12 cellular contexts compared by ENCODE assay signal in the genomic region with DNA sequence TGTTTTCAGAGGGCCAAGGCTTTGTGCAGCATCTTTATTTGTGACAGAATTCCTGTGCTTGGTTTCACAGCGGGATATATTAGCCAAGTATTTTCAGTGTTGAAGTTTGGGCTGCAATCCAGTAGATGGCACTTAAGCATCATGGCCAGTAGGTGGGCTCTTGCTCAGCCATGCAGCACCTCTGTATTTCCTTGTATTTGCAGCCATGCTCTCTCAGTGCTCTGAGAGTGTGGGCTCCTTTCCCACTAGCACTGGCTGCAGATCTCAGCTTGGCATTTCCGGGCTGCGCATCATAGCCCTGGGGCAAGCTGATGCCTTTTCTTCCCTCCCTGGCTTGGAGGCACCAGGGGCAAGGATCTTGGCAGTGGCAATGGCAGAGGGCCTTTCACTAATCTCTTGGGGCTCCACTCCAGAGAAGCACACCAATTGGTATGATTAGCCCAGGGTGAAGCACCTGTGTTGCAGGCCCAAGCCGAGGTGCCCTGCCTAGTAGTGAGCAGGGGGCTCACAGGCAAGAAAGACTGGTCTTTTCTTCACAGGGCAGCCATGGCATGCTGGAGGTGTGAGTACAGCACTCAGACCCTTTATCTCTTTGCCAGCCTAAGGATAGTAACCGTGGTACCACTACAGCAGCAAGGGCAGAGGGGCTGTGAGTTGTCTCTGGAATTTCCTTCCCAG. TPM values are rescaled to one million over a fixed set of nuclear protein-coding genes. Genes with fewer than 3 reads are reported as not detected.
DNase-seq lines count a peak whose midpoint lies in the region; ATAC-seq and TF ChIP-seq lines count a peak whose summit lies in the region.
"Had no signal": no experiment of that assay in that cellular context is flagged by ENCODE, and none has a peak within 500 bp of the region (broad histone marks: within the 10 kb centered on the region; RNA-seq: fewer than 3 reads in every experiment).

No MANE protein-coding gene starts in this region.

- peak; percentile 45 for ATAC-seq in HG03460 (IDR thresholded peaks at IDR 0.05; ENCODE audit: unreplicated experiment)
- no peak for ATAC-seq in activated CD8-positive, alpha-beta T cell treated with anti-CD3 and anti-CD28 coated beads, Interleukin-2, amount 10 ng/mL, durations not matched to agents 7 days and 5 days
- no peak for ATAC-seq in CD4-positive, alpha-beta T cell (ENCODE audit: poor library complexity)
- no peak for ATAC-seq in HG02938 (IDR thresholded peaks at IDR 0.05; ENCODE audit: unreplicated experiment)
- no peak for ATAC-seq in GM21367 (IDR thresholded peaks at IDR 0.05; ENCODE audit: unreplicated experiment)
- ATAC-seq: activated CD8-positive, alpha-beta memory T cell treated with anti-CD3 and anti-CD28 coated beads, Interleukin-2, amount 10 ng/mL, durations not matched to agents 7 days and 5 days had no signal

- no peak overlapping the region for H3K27ac ChIP-seq in CD4-positive, alpha-beta T cell (ENCODE audit: low read depth, low read length)
- H3K27ac ChIP-seq: Peyer's patch had no signal

- H3K4me3 Mint-ChIP-seq in activated CD8-positive, alpha-beta T cell treated with anti-CD3 and anti-CD28 coated beads, Interleukin-2, amount 10 ng/mL, durations not matched to agents 7 days and 5 days, result no peak overlapping the region
- no peak overlapping the region for H3K4me3 Mint-ChIP-seq in CD4-positive, alpha-beta T cell
- H3K4me3 Mint-ChIP-seq: activated CD8-positive, alpha-beta memory T cell treated with anti-CD3 and anti-CD28 coated beads, Interleukin-2, amount 10 ng/mL, durations not matched to agents 7 days and 5 days had no signal

- POLR2A ChIA-PET in GM10248 (lab: Yijun Ruan, JAX), result no interaction called here
- POLR2A ChIA-PET in activated CD8-positive, alpha-beta T cell treated with anti-CD3 and anti-CD28 coated beads, Interleukin-2, amount 10 ng/mL, durations not matched to agents 7 days and 5 days (lab: Charles Lee), result no interaction called here
- POLR2A ChIA-PET in CD4-positive, alpha-beta T cell (lab: Charles Lee), result no interaction called here

- CTCF ChIA-PET in GM10248 (lab: Yijun Ruan, JAX), result interaction anchor here (1.0 to 2.2 kb wide), 3 partner anchors 11 to 17 kb away, joined by 3 to 11 read pairs (median 5); no protein-coding TSS in a partner anchor
- CTCF ChIA-PET in activated CD8-positive, alpha-beta T cell treated with anti-CD3 and anti-CD28 coated beads, Interleukin-2, amount 10 ng/mL, durations not matched to agents 7 days and 5 days (lab: Charles Lee), result no interaction called here
- CTCF ChIA-PET in CD4-positive, alpha-beta T cell (lab: Charles Lee), result no interaction called here

- H3K27me3 ChIP-seq in CD4-positive, alpha-beta T cell (ENCODE audit: control insufficient read depth, insufficient read depth, low read length), result no peaks in the 10 kb centered on the region
- H3K27me3 ChIP-seq: Peyer's patch had no signal

- peak; percentile 3 for TF ChIP-seq CTCF in GM10248 (IDR thresholded peaks at IDR 0.05; ENCODE audit: control extremely low read depth, extremely low read depth, low read depth, missing control alignments)
- no peak for TF ChIP-seq CTCF in CD4-positive, alpha-beta T cell (IDR thresholded peaks at IDR 0.05)

- DNase-seq in GM10248 (ENCODE audit: extremely low spot score) (no peak), RPMI7951 (ENCODE audit: low read depth) (peak; percentile 71), iPS-NIHi7 (ENCODE audit: extremely low spot score) (peak; percentile 63)
- DNase-seq in activated CD8-positive, alpha-beta T cell treated with anti-CD3 and anti-CD28 coated beads, Interleukin-2, amount 10 ng/mL, durations not matched to agents 7 days and 5 days, result no peak
- DNase-seq in CD4-positive, alpha-beta T cell, result no peak
- DNase-seq: activated CD8-positive, alpha-beta memory T cell treated with anti-CD3 and anti-CD28 coated beads, Interleukin-2, amount 10 ng/mL, durations not matched to agents 7 days and 5 days; occipital lobe had no signal

- H3K9me3 ChIP-seq in CD4-positive, alpha-beta T cell (ENCODE audit: control insufficient read depth, low read length), result no peaks in the 10 kb centered on the region
- H3K9me3 ChIP-seq: Caco-2, Peyer's patch had no signal

- peaks cover 2% of the 10 kb centered on the region for H3K4me1 Mint-ChIP-seq in activated CD8-positive, alpha-beta T cell treated with anti-CD3 and anti-CD28 coated beads, Interleukin-2, amount 10 ng/mL, durations not matched to agents 7 days and 5 days (ENCODE audit: low read depth)
- no peaks in the 10 kb centered on the region for H3K4me1 Mint-ChIP-seq in CD4-positive, alpha-beta T cell (ENCODE audit: low read depth)

- no peak overlapping the region for H3K27ac Mint-ChIP-seq in activated CD8-positive, alpha-beta T cell treated with anti-CD3 and anti-CD28 coated beads, Interleukin-2, amount 10 ng/mL, durations not matched to agents 7 days and 5 days
- no peak overlapping the region for H3K27ac Mint-ChIP-seq in CD4-positive, alpha-beta T cell
- H3K27ac Mint-ChIP-seq: activated CD8-positive, alpha-beta memory T cell treated with anti-CD3 and anti-CD28 coated beads, Interleukin-2, amount 10 ng/mL, durations not matched to agents 7 days and 5 days had no signal

- intact Hi-C loops in CD4-positive, alpha-beta T cell (cut with DNase I, micrococcal nuclease), result no loop called here

- H3K36me3 Mint-ChIP-seq in activated CD8-positive, alpha-beta T cell treated with anti-CD3 and anti-CD28 coated beads, Interleukin-2, amount 10 ng/mL, durations not matched to agents 7 days and 5 days (ENCODE audit: low read depth), result no peaks in the 10 kb centered on the region
- no peaks in the 10 kb centered on the region for H3K36me3 Mint-ChIP-seq in CD4-positive, alpha-beta T cell (ENCODE audit: low read depth)
- H3K36me3 Mint-ChIP-seq: activated CD8-positive, alpha-beta memory T cell treated with anti-CD3 and anti-CD28 coated beads, Interleukin-2, amount 10 ng/mL, durations not matched to agents 7 days and 5 days had no signal

- H3K27me3 Mint-ChIP-seq in activated CD8-positive, alpha-beta T cell treated with anti-CD3 and anti-CD28 coated beads, Interleukin-2, amount 10 ng/mL, durations not matched to agents 7 days and 5 days (ENCODE audit: low read depth), result no peaks in the 10 kb centered on the region
- H3K27me3 Mint-ChIP-seq in CD4-positive, alpha-beta T cell, result peaks cover 3% of the 10 kb centered on the region

- no peaks in the 10 kb centered on the region for H3K9me3 Mint-ChIP-seq in activated CD8-positive, alpha-beta T cell treated with anti-CD3 and anti-CD28 coated beads, Interleukin-2, amount 10 ng/mL, durations not matched to agents 7 days and 5 days (ENCODE audit: insufficient read depth)
- peaks cover 3% of the 10 kb centered on the region for H3K9me3 Mint-ChIP-seq in CD4-positive, alpha-beta T cell

RNA-seq across cellular contexts. Expression of gene SLCO6A1, which starts 48.3 kb away (rescaled TPM):
- total RNA-seq in RPMI7951 (2014; rRNA removed; shearing (Covaris generic)), result 0.29 and 0.60 TPM in 2 replicates
- not detected for total RNA-seq in activated CD8-positive, alpha-beta T cell treated with anti-CD3 and anti-CD28 coated beads, Interleukin-2, amount 10 ng/mL, durations not matched to agents 7 days and 5 days
- not detected for total RNA-seq in CD4-positive, alpha-beta T cell
- total RNA-seq: activated CD8-positive, alpha-beta memory T cell treated with anti-CD3 and anti-CD28 coated beads, Interleukin-2, amount 10 ng/mL, durations not matched to agents 7 days and 5 days; Caco-2; Peyer's patch had no signal

Comparison
In these comparisons a context has a peak if more than half of its experiments do, and no peak if none do; other contexts are left out.
1. DNase-seq: peak in RPMI7951 (single experiment) and iPS-NIHi7 (single experiment); none in GM10248 (single experiment), activated CD8-positive, alpha-beta T cell treated with anti-CD3 and anti-CD28 coated beads, Interleukin-2, amount 10 ng/mL, durations not matched to agents 7 days and 5 days (single experiment) and CD4-positive, alpha-beta T cell (0 of 10).